ENCODE assay signal across 21 cellular contexts in the genomic region with DNA sequence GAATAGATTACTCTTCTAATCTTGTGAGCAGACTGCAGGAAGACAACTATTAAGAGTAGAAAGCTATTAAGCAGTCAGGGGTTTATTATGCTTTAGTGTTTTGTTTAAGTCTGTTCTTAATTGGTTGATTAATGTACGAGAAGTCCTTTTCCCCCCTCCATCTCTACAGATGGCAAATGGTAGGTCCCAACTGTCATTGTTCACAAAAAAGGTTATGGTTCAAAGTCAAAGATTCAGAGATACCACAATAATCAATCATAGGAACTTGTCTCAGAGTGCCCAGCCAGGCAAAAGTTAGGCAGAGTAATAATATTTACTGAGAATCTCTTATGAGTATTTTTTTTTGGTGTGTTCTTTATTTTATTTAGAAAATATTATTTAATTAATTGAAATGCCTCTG.
"Had no signal": no experiment of that assay in that cellular context is flagged by ENCODE, and none has a peak within 500 bp of the region (broad histone marks: within the 10 kb centered on the region; RNA-seq: fewer than 3 reads in every experiment).

No MANE protein-coding gene starts in this region.

- H3K27me3 Mint-ChIP-seq: stimulated activated naive B cell treated with anti-CD40 and anti-IgM and Interleukin-4, amounts not matched to agents 10 μg/mL and 1 μg/mL and 100 μg/mL, for 72 hours had no signal

- H3K4me1 Mint-ChIP-seq: stimulated activated naive B cell treated with anti-CD40 and anti-IgM and Interleukin-4, amounts not matched to agents 10 μg/mL and 1 μg/mL and 100 μg/mL, for 72 hours had no signal

- H3K9me3 Mint-ChIP-seq: activated T-helper 2 cell treated with anti-CD3 and anti-CD28 coated beads, Interferon-gamma antibody, Interleukin-2, Interleukin-4, amounts not matched to agents 10 μg/mL and 5 μg/mL and 100 μg/mL, durations not matched to agents 14 hours and 24 hours and 36 hours; stimulated activated naive B cell treated with anti-CD40 and anti-IgM and Interleukin-4, amounts not matched to agents 10 μg/mL and 1 μg/mL and 100 μg/mL, for 72 hours had no signal

- DNase-seq: activated CD4-positive, alpha-beta T cell treated with anti-CD3 and anti-CD28 coated beads, Interleukin-2, amount 50 U/mL, for 4 hours; activated CD4-positive, CD25-positive, alpha-beta regulatory T cell treated with anti-CD3 and anti-CD28 coated beads, Interleukin-2, amount 50 U/mL, for 72 hours; activated naive CD4-positive, alpha-beta T cell treated with anti-CD3 and anti-CD28 coated beads, Interleukin-2, amount 50 U/mL, for 16 hours; activated T-cell treated with anti-CD3 and anti-CD28 coated beads, Interleukin-2, amount 50 U/mL, for 1 hour; caudate nucleus; heart right ventricle; left colon; mammary epithelial cell; mucosa of descending colon; posterior cingulate gyrus; retina; stimulated activated CD4-positive, alpha-beta T cell treated with anti-CD3 and anti-CD28 coated beads, Interleukin-15, amount 100 ng/mL, for 24 hours; stimulated activated CD4-positive, alpha-beta T cell treated with anti-CD3 and anti-CD28 coated beads, Interleukin-4, amount 100 ng/mL, for 1 hour; stimulated activated naive B cell treated with anti-CD40 and anti-IgM and Interleukin-4, amounts not matched to agents 10 μg/mL and 1 μg/mL and 100 μg/mL, for 72 hours; substantia nigra; T-helper 9 cell; uterus had no signal

- H3K4me3 Mint-ChIP-seq: naive thymus-derived CD8-positive, alpha-beta T cell; stimulated activated naive B cell treated with anti-CD40 and anti-IgM and Interleukin-4, amounts not matched to agents 10 μg/mL and 1 μg/mL and 100 μg/mL, for 72 hours had no signal

- ATAC-seq: gastroesophageal sphincter; heart right ventricle; left colon; mucosa of descending colon; naive thymus-derived CD8-positive, alpha-beta T cell; stimulated activated naive B cell treated with anti-CD40 and anti-IgM and Interleukin-4, amounts not matched to agents 10 μg/mL and 1 μg/mL and 100 μg/mL, for 72 hours had no signal

- H3K9me3 ChIP-seq: gastroesophageal sphincter had no signal

- H3K4me3 ChIP-seq: gastroesophageal sphincter, heart right ventricle, mucosa of descending colon, tibial nerve, uterus had no signal

- H3K36me3 ChIP-seq: gastroesophageal sphincter, heart right ventricle, uterus had no signal

- H3K27ac Mint-ChIP-seq: activated T-helper 2 cell treated with anti-CD3 and anti-CD28 coated beads, Interferon-gamma antibody, Interleukin-2, Interleukin-4, amounts not matched to agents 10 μg/mL and 5 μg/mL and 100 μg/mL, durations not matched to agents 14 hours and 24 hours and 36 hours; naive thymus-derived CD8-positive, alpha-beta T cell; stimulated activated naive B cell treated with anti-CD40 and anti-IgM and Interleukin-4, amounts not matched to agents 10 μg/mL and 1 μg/mL and 100 μg/mL, for 72 hours had no signal

- H3K4me1 ChIP-seq: uterus had no signal

- H3K27me3 ChIP-seq: gastroesophageal sphincter, heart right ventricle, tibial nerve, uterus had no signal

- H3K36me3 Mint-ChIP-seq: stimulated activated naive B cell treated with anti-CD40 and anti-IgM and Interleukin-4, amounts not matched to agents 10 μg/mL and 1 μg/mL and 100 μg/mL, for 72 hours had no signal

- H3K27ac ChIP-seq: gastroesophageal sphincter, tibial nerve, uterus had no signal
